Comparison of ENCODE assay signal across 8 cellular contexts in genomic region chr5:72107874-72108199, GRCh38. TPM values are rescaled to one million over a fixed set of nuclear protein-coding genes. Genes with fewer than 3 reads are reported as not detected.
A peak's percentile ranks its signal among the peaks of the same experiment; 100 is the strongest.
DNase-seq lines count a peak whose midpoint lies in the region; ATAC-seq and TF ChIP-seq lines count a peak whose summit lies in the region.

No MANE protein-coding gene starts in this region.

- H3K9ac ChIP-seq in NT2/D1 (ENCODE audit: insufficient read length, low read depth) (peak overlapping the region; percentile 99), endodermal cell (ENCODE audit: extremely low read depth, low read length, poor library complexity, severe bottlenecking) (peak overlapping the region; percentile 83), muscle layer of colon (ENCODE audit: low read length) (peak overlapping the region; percentile 24)

- H3K27me3 ChIP-seq in NT2/D1 (ENCODE audit: insufficient read depth, insufficient read length) (no peaks in the 10 kb centered on the region), endodermal cell (ENCODE audit: control insufficient read depth, insufficient read depth, low read length, poor library complexity, severe bottlenecking) (no peaks in the 10 kb centered on the region), muscle layer of colon (ENCODE audit: control insufficient read depth in 1 of 2, insufficient read depth in 2 of 2, low read length in 2 of 2) (no peaks in the 10 kb centered on the region)

- no peak for TF ChIP-seq CTCF in endodermal cell (conservative IDR thresholded peaks at IDR 0.05)

- H3K36me3 Mint-ChIP-seq in T-helper 1 cell treated with Interleukin-12 subunit alpha and Interleukin-12 subunit beta and Interleukin-4 antibody, amounts not matched to agents 30 μg/mL and 1 μg/mL, for 36 hours (ENCODE audit: low read depth), result no peaks in the 10 kb centered on the region
- peaks cover 6% of the 10 kb centered on the region for H3K36me3 Mint-ChIP-seq in endodermal cell (ENCODE audit: low read depth)

- H3K9me3 ChIP-seq in NT2/D1 (ENCODE audit: insufficient read depth, low read length), result no peaks in the 10 kb centered on the region
- no peaks in the 10 kb centered on the region for H3K9me3 ChIP-seq in endodermal cell (ENCODE audit: control insufficient read depth, low read length)
- H3K9me3 ChIP-seq in muscle layer of colon (ENCODE audit: low read length), result no peaks in the 10 kb centered on the region

- H3K27ac Mint-ChIP-seq in T-helper 1 cell treated with Interleukin-12 subunit alpha and Interleukin-12 subunit beta and Interleukin-4 antibody, amounts not matched to agents 30 μg/mL and 1 μg/mL, for 36 hours, result no peak overlapping the region
- H3K27ac Mint-ChIP-seq in endodermal cell, result peak overlapping the region; percentile 75

- DNase-seq in T-helper 1 cell (no peak), NT2/D1 (ENCODE audit: low read depth, low spot score) (no peak), endodermal cell (peak; percentile 80), ecto neural progenitor cell (ENCODE audit: low spot score) (no peak)

- ATAC-seq in HG03095 (IDR thresholded peaks at IDR 0.05; ENCODE audit: unreplicated experiment) (no peak), HG02981 (IDR thresholded peaks at IDR 0.05; ENCODE audit: unreplicated experiment) (no peak)

- H3K27ac ChIP-seq in endodermal cell (ENCODE audit: low read depth, low read length) (peak overlapping the region; percentile 96), muscle layer of colon (ENCODE audit: low read depth, low read length) (peak overlapping the region; percentile 71)

- H3K36me3 ChIP-seq in NT2/D1 (ENCODE audit: insufficient read depth, insufficient read length, low read length) (peaks cover 27% of the 10 kb centered on the region), endodermal cell (ENCODE audit: control insufficient read depth, insufficient read depth, low read length) (peaks cover 31% of the 10 kb centered on the region), muscle layer of colon (ENCODE audit: insufficient read depth, low read length) (no peaks in the 10 kb centered on the region)

- H3K4me1 ChIP-seq in NT2/D1 (ENCODE audit: insufficient read depth, insufficient read length), result peaks cover 3% of the 10 kb centered on the region
- H3K4me1 ChIP-seq in endodermal cell (ENCODE audit: control insufficient read depth, insufficient read depth, low read length), result peaks cover 11% of the 10 kb centered on the region
- H3K4me1 ChIP-seq in muscle layer of colon (ENCODE audit: insufficient read depth, low read length), result peaks cover 8% of the 10 kb centered on the region

- H3K4me3 Mint-ChIP-seq in T-helper 1 cell treated with Interleukin-12 subunit alpha and Interleukin-12 subunit beta and Interleukin-4 antibody, amounts not matched to agents 30 μg/mL and 1 μg/mL, for 36 hours, result peak overlapping the region; percentile 10
- H3K4me3 Mint-ChIP-seq in endodermal cell, result peak overlapping the region; percentile 85

- WGBS in endodermal cell (ENCODE audit: insufficient coverage in 1 of 2, insufficient read length in 1 of 2), 2 experiments, result 0% methylated on average over 4 to 12 of the region's 12 CpGs

- peaks cover 1% of the 10 kb centered on the region for H3K4me1 Mint-ChIP-seq in T-helper 1 cell treated with Interleukin-12 subunit alpha and Interleukin-12 subunit beta and Interleukin-4 antibody, amounts not matched to agents 30 μg/mL and 1 μg/mL, for 36 hours (ENCODE audit: low read depth)
- peaks cover 26% of the 10 kb centered on the region for H3K4me1 Mint-ChIP-seq in endodermal cell

- H3K9me3 Mint-ChIP-seq in T-helper 1 cell treated with Interleukin-12 subunit alpha and Interleukin-12 subunit beta and Interleukin-4 antibody, amounts not matched to agents 30 μg/mL and 1 μg/mL, for 36 hours, result no peaks in the 10 kb centered on the region
- H3K9me3 Mint-ChIP-seq in endodermal cell, result no peaks in the 10 kb centered on the region

- peaks cover 68% of the 10 kb centered on the region for H3K27me3 Mint-ChIP-seq in T-helper 1 cell treated with Interleukin-12 subunit alpha and Interleukin-12 subunit beta and Interleukin-4 antibody, amounts not matched to agents 30 μg/mL and 1 μg/mL, for 36 hours (ENCODE audit: low read depth)
- H3K27me3 Mint-ChIP-seq in endodermal cell (ENCODE audit: insufficient read depth), result no peaks in the 10 kb centered on the region

- H3K4me3 ChIP-seq in NT2/D1 (ENCODE audit: insufficient read length, low read depth), result peak overlapping the region; percentile 98
- H3K4me3 ChIP-seq in endodermal cell (ENCODE audit: low read length), result peak overlapping the region; percentile 97
- peak overlapping the region; percentile 80 to 90 for H3K4me3 ChIP-seq in muscle layer of colon (ENCODE audit: low read depth in 1 of 2, low read length in 2 of 2)

RNA-seq across cellular contexts. Expression of gene MAP1B, which starts 0.6 kb away (rescaled TPM):
- 10 to 100 TPM; 87.9 to 93.3 TPM for total RNA-seq in endodermal cell
- 238 TPM for polyA plus RNA-seq in endodermal cell (2013, experiment 1 of 2)
- polyA plus RNA-seq in endodermal cell (2013, experiment 2 of 2), result 264 TPM

Comparison
In these comparisons a context has a peak if more than half of its experiments do, and no peak if none do; other contexts are left out.
1. H3K9ac ChIP-seq: peak in every context shown above with its lines; median percentile 99 in NT2/D1; 83 in endodermal cell; 24 in muscle layer of colon.